24 cellular contexts compared by ENCODE assay signal in genomic region chr22:49570032-49570848, GRCh38.
A peak's percentile ranks its signal among the peaks of the same experiment; 100 is the strongest.
DNase-seq lines count a peak whose midpoint lies in the region; ATAC-seq and TF ChIP-seq lines count a peak whose summit lies in the region.
"Had no signal": no experiment of that assay in that cellular context is flagged by ENCODE, and none has a peak within 500 bp of the region (broad histone marks: within the 10 kb centered on the region; RNA-seq: fewer than 3 reads in every experiment).

No MANE protein-coding gene starts in this region.

- no peaks in the 10 kb centered on the region for H3K79me2 ChIP-seq in osteoblast (ENCODE audit: insufficient read depth, low read length)

- H3K4me1 Mint-ChIP-seq in activated naive CD8-positive, alpha-beta T cell treated with anti-CD3 and anti-CD28 coated beads, Interleukin-2, amount 10 ng/mL, durations not matched to agents 7 days and 5 days, result no peaks in the 10 kb centered on the region
- H3K4me1 Mint-ChIP-seq in activated naive CD8-positive, alpha-beta T cell treated with anti-CD3 and anti-CD28 coated beads for 36 hours, result no peaks in the 10 kb centered on the region
- H3K4me1 Mint-ChIP-seq in chondrocyte (ENCODE audit: low read depth), result no peaks in the 10 kb centered on the region
- H3K4me1 Mint-ChIP-seq: activated CD4-positive, alpha-beta T cell treated with anti-CD3 and anti-CD28 coated beads for 36 hours; GM23338; IgD-negative memory B cell; neural crest cell had no signal

- H3K4me3 ChIP-seq in osteoblast (ENCODE audit: insufficient read depth, low read length), result no peak overlapping the region
- H3K4me3 ChIP-seq: body of pancreas, dorsolateral prefrontal cortex, GM23338 had no signal

- no peaks in the 10 kb centered on the region for H3K27me3 ChIP-seq in osteoblast (ENCODE audit: insufficient read depth, low read length)
- H3K27me3 ChIP-seq: body of pancreas, dorsolateral prefrontal cortex had no signal

- TF ChIP-seq CTCF in chondrocyte (IDR thresholded peaks at IDR 0.05) (no peak), osteoblast (IDR thresholded peaks at IDR 0.05; ENCODE audit: extremely low read depth, low read depth, low read length) (no peak)

- ATAC-seq in activated naive CD8-positive, alpha-beta T cell treated with anti-CD3 and anti-CD28 coated beads, Interleukin-2, amount 10 ng/mL, durations not matched to agents 7 days and 5 days (ENCODE audit: low read depth), result no peak
- ATAC-seq: activated CD4-positive, alpha-beta T cell treated with anti-CD3 and anti-CD28 coated beads for 36 hours; activated CD8-positive, alpha-beta T cell treated with anti-CD3 and anti-CD28 coated beads for 36 hours; body of pancreas; GM23338 had no signal

- no peak overlapping the region for H3K27ac Mint-ChIP-seq in activated naive CD8-positive, alpha-beta T cell treated with anti-CD3 and anti-CD28 coated beads, Interleukin-2, amount 10 ng/mL, durations not matched to agents 7 days and 5 days
- no peak overlapping the region for H3K27ac Mint-ChIP-seq in activated naive CD8-positive, alpha-beta T cell treated with anti-CD3 and anti-CD28 coated beads for 36 hours
- H3K27ac Mint-ChIP-seq in chondrocyte (ENCODE audit: unreplicated experiment), result no peak overlapping the region
- H3K27ac Mint-ChIP-seq: activated CD4-positive, alpha-beta T cell treated with anti-CD3 and anti-CD28 coated beads for 36 hours; activated CD8-positive, alpha-beta T cell treated with anti-CD3 and anti-CD28 coated beads for 36 hours; CD4-positive, alpha-beta T cell; GM23338; HFFc6 had no signal

- no peaks in the 10 kb centered on the region for H4K20me1 ChIP-seq in osteoblast (ENCODE audit: insufficient read depth, low read length)

- H3K4me2 ChIP-seq in osteoblast (ENCODE audit: insufficient read depth, low read length), result no peak overlapping the region
- H3K4me2 ChIP-seq: GM23338 had no signal

- H2AFZ ChIP-seq in osteoblast (ENCODE audit: low read length), result no peak overlapping the region
- H2AFZ ChIP-seq: GM23338 had no signal

- peaks cover 3% of the 10 kb centered on the region for H3K9me3 ChIP-seq in osteoblast (ENCODE audit: low read depth, low read length)
- H3K9me3 ChIP-seq: body of pancreas had no signal

- no peak overlapping the region for H3K27ac ChIP-seq in osteoblast (ENCODE audit: low read depth, low read length)
- H3K27ac ChIP-seq: body of pancreas, dorsolateral prefrontal cortex had no signal

- no peak for TF ChIP-seq POLR2A in erythroblast (IDR thresholded peaks at IDR 0.05; ENCODE audit: low read length)

- no peaks in the 10 kb centered on the region for H3K36me3 Mint-ChIP-seq in activated naive CD8-positive, alpha-beta T cell treated with anti-CD3 and anti-CD28 coated beads, Interleukin-2, amount 10 ng/mL, durations not matched to agents 7 days and 5 days
- peaks cover 2% of the 10 kb centered on the region for H3K36me3 Mint-ChIP-seq in activated naive CD8-positive, alpha-beta T cell treated with anti-CD3 and anti-CD28 coated beads for 36 hours
- no peaks in the 10 kb centered on the region for H3K36me3 Mint-ChIP-seq in chondrocyte (ENCODE audit: low read depth)
- H3K36me3 Mint-ChIP-seq: IgD-negative memory B cell had no signal

- no peak overlapping the region for H3K4me3 Mint-ChIP-seq in activated naive CD8-positive, alpha-beta T cell treated with anti-CD3 and anti-CD28 coated beads, Interleukin-2, amount 10 ng/mL, durations not matched to agents 7 days and 5 days
- H3K4me3 Mint-ChIP-seq in activated naive CD8-positive, alpha-beta T cell treated with anti-CD3 and anti-CD28 coated beads for 36 hours, result no peak overlapping the region
- H3K4me3 Mint-ChIP-seq in chondrocyte (ENCODE audit: unreplicated experiment), result no peak overlapping the region
- H3K4me3 Mint-ChIP-seq: activated CD4-positive, alpha-beta T cell treated with anti-CD3 and anti-CD28 coated beads for 36 hours; activated CD8-positive, alpha-beta T cell treated with anti-CD3 and anti-CD28 coated beads for 36 hours; CD4-positive, alpha-beta T cell; GM23338; HFFc6; neural crest cell had no signal

- H3K9me3 Mint-ChIP-seq in activated naive CD8-positive, alpha-beta T cell treated with anti-CD3 and anti-CD28 coated beads, Interleukin-2, amount 10 ng/mL, durations not matched to agents 7 days and 5 days, result no peaks in the 10 kb centered on the region
- H3K9me3 Mint-ChIP-seq in activated naive CD8-positive, alpha-beta T cell treated with anti-CD3 and anti-CD28 coated beads for 36 hours, result no peaks in the 10 kb centered on the region
- H3K9me3 Mint-ChIP-seq in chondrocyte (ENCODE audit: low read depth), result no peaks in the 10 kb centered on the region
- H3K9me3 Mint-ChIP-seq: activated CD8-positive, alpha-beta T cell treated with anti-CD3 and anti-CD28 coated beads for 36 hours; CD4-positive, alpha-beta T cell; GM23338; IgD-negative memory B cell; neural crest cell had no signal

- H3K4me1 ChIP-seq in osteoblast (ENCODE audit: insufficient read depth, low read length), result no peaks in the 10 kb centered on the region
- H3K4me1 ChIP-seq: body of pancreas had no signal

- POLR2A ChIA-PET in activated naive CD8-positive, alpha-beta T cell treated with anti-CD3 and anti-CD28 coated beads, Interleukin-2, amount 10 ng/mL, durations not matched to agents 7 days and 5 days (lab: Charles Lee), result no interaction called here

- H3K36me3 ChIP-seq in osteoblast (ENCODE audit: insufficient read depth, low read length), result no peaks in the 10 kb centered on the region

- DNase-seq in activated naive CD8-positive, alpha-beta T cell treated with anti-CD3 and anti-CD28 coated beads, Interleukin-2, amount 10 ng/mL, durations not matched to agents 7 days and 5 days, result peak; percentile 20
- DNase-seq in activated naive CD8-positive, alpha-beta T cell treated with anti-CD3 and anti-CD28 coated beads for 36 hours, result no peak
- DNase-seq in chondrocyte (ENCODE audit: low spot score) (peak; percentile 60), osteoblast (ENCODE audit: insufficient read length, low spot score, missing footprints) (peak; percentile 46), ureter (ENCODE audit: low spot score) (peak; percentile 34), erythroblast (lab: John Stamatoyannopoulos, UW) (no peak), amniotic stem cell (lab: John Stamatoyannopoulos, UW) (no peak)
- DNase-seq: activated CD4-positive, alpha-beta T cell treated with anti-CD3 and anti-CD28 coated beads for 36 hours; activated CD8-positive, alpha-beta T cell treated with anti-CD3 and anti-CD28 coated beads for 36 hours; activated gamma-delta T cell treated with Interleukin-2 at 50 U/mL for 16 hours; cerebellar nuclear complex; HFFc6; NCI-H146; NCI-H345; NCI-H748 treated with DMSO at 0.1 percent for 48 hours; SHP77 treated with DMSO at 0.1 percent for 48 hours; stimulated activated CD4-positive, alpha-beta T cell treated with anti-CD3 and anti-CD28 coated beads, Interleukin-4, amount 100 ng/mL, for 4 hours; T-helper 2 cell had no signal

- H3K27me3 Mint-ChIP-seq in activated naive CD8-positive, alpha-beta T cell treated with anti-CD3 and anti-CD28 coated beads, Interleukin-2, amount 10 ng/mL, durations not matched to agents 7 days and 5 days, result no peaks in the 10 kb centered on the region
- no peaks in the 10 kb centered on the region for H3K27me3 Mint-ChIP-seq in activated naive CD8-positive, alpha-beta T cell treated with anti-CD3 and anti-CD28 coated beads for 36 hours
- no peaks in the 10 kb centered on the region for H3K27me3 Mint-ChIP-seq in chondrocyte (ENCODE audit: low read depth)
- H3K27me3 Mint-ChIP-seq: activated CD4-positive, alpha-beta T cell treated with anti-CD3 and anti-CD28 coated beads for 36 hours; activated CD8-positive, alpha-beta T cell treated with anti-CD3 and anti-CD28 coated beads for 36 hours; CD4-positive, alpha-beta T cell; IgD-negative memory B cell had no signal

Comparison
In these comparisons a context has a peak if more than half of its experiments do, and no peak if none do; other contexts are left out.
1. DNase-seq: peak in activated naive CD8-positive, alpha-beta T cell treated with anti-CD3 and anti-CD28 coated beads, Interleukin-2, amount 10 ng/mL, durations not matched to agents 7 days and 5 days (single experiment), chondrocyte (single experiment), osteoblast (single experiment) and ureter (single experiment); none in activated naive CD8-positive, alpha-beta T cell treated with anti-CD3 and anti-CD28 coated beads for 36 hours (single experiment), erythroblast (0 of 2) and amniotic stem cell (single experiment).